In the genomic region with DNA sequence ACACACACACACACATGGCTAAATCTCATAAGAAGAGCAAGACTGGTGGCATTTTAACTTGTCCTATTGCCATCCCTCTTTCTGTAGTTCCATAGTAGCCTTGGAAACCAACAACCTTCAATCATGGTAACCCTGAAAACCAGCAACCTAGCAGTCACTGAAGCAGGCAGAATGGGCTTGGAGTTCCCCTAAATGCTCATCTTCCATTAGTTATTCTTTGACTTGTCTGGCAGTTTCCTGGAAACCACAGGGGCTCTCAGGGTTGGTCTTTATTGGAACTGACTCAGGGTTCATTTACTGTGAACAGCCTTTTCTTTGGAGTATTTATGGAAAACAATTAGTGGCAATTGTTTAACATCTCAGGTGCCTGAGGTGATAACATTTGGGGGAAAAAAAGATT, we compare ENCODE assay signal across 2 cellular contexts.
TF ChIP-seq lines count a peak whose summit lies in the region.

No MANE protein-coding gene starts in this region.

TF ChIP-seq in H1, 55 proteins besides CTCF, POLR2A, EP300 and RAD21:
- no peak for TF ChIP-seq SIX5 (IDR thresholded peaks at IDR 0.05; ENCODE audit: low read depth, low read length)
- no peak for TF ChIP-seq HDAC6 (IDR thresholded peaks at IDR 0.05; ENCODE audit: low read depth, low read length)
- no peak for TF ChIP-seq SP1 (IDR thresholded peaks at IDR 0.05; ENCODE audit: low read depth, low read length)
- TF ChIP-seq, protein P1, sequence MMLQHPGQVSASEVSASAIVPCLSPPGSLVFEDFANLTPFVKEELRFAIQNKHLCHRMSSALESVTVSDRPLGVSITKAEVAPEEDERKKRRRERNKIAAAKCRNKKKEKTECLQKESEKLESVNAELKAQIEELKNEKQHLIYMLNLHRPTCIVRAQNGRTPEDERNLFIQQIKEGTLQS (IDR thresholded peaks at IDR 0.05; ENCODE audit: insufficient read depth, low read depth, low read length), result no peak
- no peak for TF ChIP-seq NRF1 (IDR thresholded peaks at IDR 0.05; ENCODE audit: low read depth, low read length)
- no peak for TF ChIP-seq EZH2 (IDR thresholded peaks at IDR 0.05; ENCODE audit: low read depth, low read length, severe bottlenecking)
- TF ChIP-seq, protein P2, sequence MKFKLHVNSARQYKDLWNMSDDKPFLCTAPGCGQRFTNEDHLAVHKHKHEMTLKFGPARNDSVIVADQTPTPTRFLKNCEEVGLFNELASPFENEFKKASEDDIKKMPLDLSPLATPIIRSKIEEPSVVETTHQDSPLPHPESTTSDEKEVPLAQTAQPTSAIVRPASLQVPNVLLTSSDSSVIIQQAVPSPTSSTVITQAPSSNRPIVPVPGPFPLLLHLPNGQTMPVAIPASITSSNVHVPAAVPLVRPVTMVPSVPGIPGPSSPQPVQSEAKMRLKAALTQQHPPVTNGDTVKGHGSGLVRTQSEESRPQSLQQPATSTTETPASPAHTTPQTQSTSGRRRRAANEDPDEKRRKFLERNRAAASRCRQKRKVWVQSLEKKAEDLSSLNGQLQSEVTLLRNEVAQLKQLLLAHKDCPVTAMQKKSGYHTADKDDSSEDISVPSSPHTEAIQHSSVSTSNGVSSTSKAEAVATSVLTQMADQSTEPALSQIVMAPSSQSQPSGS (IDR thresholded peaks at IDR 0.05; ENCODE audit: low read length), result no peak
- no peak for TF ChIP-seq ZNF274 (IDR thresholded peaks at IDR 0.05; ENCODE audit: borderline replicate concordance, extremely low read depth, low read length)
- no peak for TF ChIP-seq KDM5A (IDR thresholded peaks at IDR 0.05; ENCODE audit: low read length)
- no peak for TF ChIP-seq CHD2 (IDR thresholded peaks at IDR 0.05; ENCODE audit: low read length)
- TF ChIP-seq, protein P3, sequence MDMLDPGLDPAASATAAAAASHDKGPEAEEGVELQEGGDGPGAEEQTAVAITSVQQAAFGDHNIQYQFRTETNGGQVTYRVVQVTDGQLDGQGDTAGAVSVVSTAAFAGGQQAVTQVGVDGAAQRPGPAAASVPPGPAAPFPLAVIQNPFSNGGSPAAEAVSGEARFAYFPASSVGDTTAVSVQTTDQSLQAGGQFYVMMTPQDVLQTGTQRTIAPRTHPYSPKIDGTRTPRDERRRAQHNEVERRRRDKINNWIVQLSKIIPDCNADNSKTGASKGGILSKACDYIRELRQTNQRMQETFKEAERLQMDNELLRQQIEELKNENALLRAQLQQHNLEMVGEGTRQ (IDR thresholded peaks at IDR 0.05; ENCODE audit: low read length), result no peak
- no peak for TF ChIP-seq PHF8 (conservative IDR thresholded peaks at IDR 0.05; ENCODE audit: low read depth, low read length)
- TF ChIP-seq CBX5 (IDR thresholded peaks at IDR 0.05; ENCODE audit: low read depth, low read length), result no peak
- TF ChIP-seq JUND (IDR thresholded peaks at IDR 0.05; ENCODE audit: low read length), result no peak
- TF ChIP-seq CBX8 (IDR thresholded peaks at IDR 0.05; ENCODE audit: borderline replicate concordance, low read depth, low read length), result no peak

TF ChIP-seq in WTC11, 78 proteins besides CTCF, POLR2A, EP300 and RAD21:
- TF ChIP-seq, protein P4, sequence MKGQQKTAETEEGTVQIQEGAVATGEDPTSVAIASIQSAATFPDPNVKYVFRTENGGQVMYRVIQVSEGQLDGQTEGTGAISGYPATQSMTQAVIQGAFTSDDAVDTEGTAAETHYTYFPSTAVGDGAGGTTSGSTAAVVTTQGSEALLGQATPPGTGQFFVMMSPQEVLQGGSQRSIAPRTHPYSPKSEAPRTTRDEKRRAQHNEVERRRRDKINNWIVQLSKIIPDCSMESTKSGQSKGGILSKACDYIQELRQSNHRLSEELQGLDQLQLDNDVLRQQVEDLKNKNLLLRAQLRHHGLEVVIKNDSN (CRISPR knock-in tag; IDR thresholded peaks at IDR 0.05), result no peak
- TF ChIP-seq, protein P2 (CRISPR knock-in tag; IDR thresholded peaks at IDR 0.05; ENCODE audit: borderline replicate concordance, low read depth), result no peak
